ENCODE assay signal across 21 cellular contexts in the genomic region with DNA sequence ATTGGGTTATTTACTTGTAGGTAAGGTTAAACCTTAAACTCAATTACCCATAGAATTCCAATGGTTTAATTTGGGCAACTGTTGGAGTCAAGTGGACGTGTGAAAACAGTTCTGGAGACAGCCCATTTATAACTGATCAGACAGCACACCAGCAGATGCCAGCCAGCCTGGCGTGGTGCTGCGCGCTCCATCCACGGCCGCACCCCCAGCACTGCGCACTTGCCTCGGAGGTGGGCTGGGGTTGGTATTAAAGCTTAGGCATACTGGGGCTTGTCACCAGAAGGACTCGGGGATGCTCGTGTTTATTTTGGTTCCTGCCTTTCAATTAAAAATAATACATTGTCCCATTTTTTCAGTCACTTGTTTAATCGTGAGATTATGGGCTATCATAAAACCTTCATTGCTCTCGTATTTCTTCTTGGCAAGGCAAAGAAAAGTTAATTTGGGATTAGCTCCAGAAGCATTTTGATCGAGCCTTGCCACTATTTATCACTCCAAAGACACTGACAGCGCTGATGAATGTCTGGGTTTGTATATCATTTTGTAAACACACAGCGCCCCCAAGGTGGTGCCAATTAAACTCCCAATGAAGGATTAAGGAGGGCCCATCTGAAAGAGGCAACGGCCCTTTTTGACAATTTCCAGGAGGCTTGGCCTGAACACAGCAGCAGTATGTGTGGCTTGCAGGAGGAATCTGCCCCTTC.
"Had no signal": no experiment of that assay in that cellular context is flagged by ENCODE, and none has a peak within 500 bp of the region (broad histone marks: within the 10 kb centered on the region; RNA-seq: fewer than 3 reads in every experiment).

No MANE protein-coding gene starts in this region.

- H3K27ac ChIP-seq: body of pancreas, cardiac muscle cell, epithelial cell of prostate, heart left ventricle, prostate gland, testis had no signal

- FAIRE-seq: islet of Langerhans had no signal

- H3K4me3 ChIP-seq: body of pancreas, cardiac muscle cell, heart left ventricle, prostate gland, testis had no signal

- ATAC-seq: activated naive CD8-positive, alpha-beta T cell treated with anti-CD3 and anti-CD28 coated beads, Interleukin-2, amount 50 U/mL, for 24 hours; body of pancreas; heart left ventricle had no signal

- H3K4me1 Mint-ChIP-seq: activated naive CD4-positive, alpha-beta T cell treated with anti-CD3 and anti-CD28 coated beads, Interleukin-2, amount 10 ng/mL, durations not matched to agents 7 days and 5 days; activated naive CD8-positive, alpha-beta T cell treated with anti-CD3 and anti-CD28 coated beads, Interleukin-2, amount 50 U/mL, for 24 hours; memory B cell had no signal

- H3K9me3 Mint-ChIP-seq: activated CD4-positive, alpha-beta memory T cell treated with anti-CD3 and anti-CD28 coated beads for 36 hours; activated naive CD4-positive, alpha-beta T cell treated with anti-CD3 and anti-CD28 coated beads, Interleukin-2, amount 10 ng/mL, durations not matched to agents 7 days and 5 days; activated naive CD8-positive, alpha-beta T cell treated with anti-CD3 and anti-CD28 coated beads, Interleukin-2, amount 50 U/mL, for 24 hours; endodermal cell; memory B cell had no signal

- DNase-seq: activated CD4-positive, alpha-beta memory T cell treated with anti-CD3 and anti-CD28 coated beads for 36 hours; activated CD4-positive, alpha-beta T cell treated with anti-CD3 and anti-CD28 coated beads for 48 hours; activated CD4-positive, CD25-positive, alpha-beta regulatory T cell; activated effector memory CD4-positive, alpha-beta T cell treated with anti-CD3 and anti-CD28 coated beads, Interleukin-2, amount 50 U/mL, for 16 hours; activated naive CD4-positive, alpha-beta T cell treated with anti-CD3 and anti-CD28 coated beads, Interleukin-2, amount 10 ng/mL, durations not matched to agents 7 days and 5 days; activated naive CD8-positive, alpha-beta T cell treated with anti-CD3 and anti-CD28 coated beads, Interleukin-2, amount 50 U/mL, for 24 hours; body of pancreas; cortex of kidney; heart left ventricle; left cardiac atrium; stimulated activated CD4-positive, alpha-beta T cell treated with anti-CD3 and anti-CD28 coated beads, Interleukin-2, amount 100 ng/mL, for 48 hours; stimulated activated naive CD4-positive, alpha-beta T cell; T-helper 9 cell; testis; trophoblast cell had no signal

- H3K36me3 Mint-ChIP-seq: activated CD4-positive, alpha-beta memory T cell treated with anti-CD3 and anti-CD28 coated beads for 36 hours; activated naive CD4-positive, alpha-beta T cell treated with anti-CD3 and anti-CD28 coated beads, Interleukin-2, amount 10 ng/mL, durations not matched to agents 7 days and 5 days; memory B cell had no signal

- H3K27me3 ChIP-seq: body of pancreas, cardiac muscle cell, testis had no signal

- H3K4me3 Mint-ChIP-seq: activated CD4-positive, alpha-beta memory T cell treated with anti-CD3 and anti-CD28 coated beads for 36 hours; activated naive CD4-positive, alpha-beta T cell treated with anti-CD3 and anti-CD28 coated beads, Interleukin-2, amount 10 ng/mL, durations not matched to agents 7 days and 5 days; activated naive CD8-positive, alpha-beta T cell treated with anti-CD3 and anti-CD28 coated beads, Interleukin-2, amount 50 U/mL, for 24 hours; endodermal cell; memory B cell had no signal

- H3K36me3 ChIP-seq: cardiac muscle cell, heart left ventricle, prostate gland had no signal

- H3K27me3 Mint-ChIP-seq: activated CD4-positive, alpha-beta memory T cell treated with anti-CD3 and anti-CD28 coated beads for 36 hours; activated naive CD4-positive, alpha-beta T cell treated with anti-CD3 and anti-CD28 coated beads, Interleukin-2, amount 10 ng/mL, durations not matched to agents 7 days and 5 days had no signal

- H3K27ac Mint-ChIP-seq: activated CD4-positive, alpha-beta memory T cell treated with anti-CD3 and anti-CD28 coated beads for 36 hours; activated naive CD4-positive, alpha-beta T cell treated with anti-CD3 and anti-CD28 coated beads, Interleukin-2, amount 10 ng/mL, durations not matched to agents 7 days and 5 days; activated naive CD8-positive, alpha-beta T cell treated with anti-CD3 and anti-CD28 coated beads, Interleukin-2, amount 50 U/mL, for 24 hours; endodermal cell; memory B cell had no signal

- H3K4me1 ChIP-seq: heart left ventricle, testis had no signal
